Comparison of ENCODE assay signal across 1 cellular context in the genomic region with DNA sequence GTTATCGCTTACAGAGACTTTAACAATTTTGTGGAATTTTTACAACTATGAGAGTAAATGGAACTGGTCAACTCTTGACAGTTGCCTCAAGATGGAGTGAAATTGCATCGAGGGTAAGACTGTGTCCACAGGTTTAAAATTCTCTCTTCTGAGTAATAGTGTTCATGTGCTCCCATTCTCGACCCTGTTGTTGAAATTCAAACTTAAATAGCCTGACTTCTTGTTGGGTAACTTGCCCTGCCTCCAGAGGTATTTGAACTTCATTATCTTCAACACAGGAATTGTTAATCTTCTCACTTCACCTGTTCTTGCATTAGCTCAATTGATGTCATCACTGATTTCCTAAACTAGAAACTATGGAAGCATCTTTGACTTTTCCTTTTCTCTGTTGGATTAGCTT.
TF ChIP-seq lines count a peak whose summit lies in the region.

No MANE protein-coding gene starts in this region.

TF ChIP-seq in neural cell, 6 proteins besides CTCF, POLR2A, EP300 and RAD21:
- TF ChIP-seq SMC3 (conservative IDR thresholded peaks at IDR 0.05; ENCODE audit: poor library complexity): no peak
